Comparison of ENCODE assay signal across 29 cellular contexts in the genomic region with DNA sequence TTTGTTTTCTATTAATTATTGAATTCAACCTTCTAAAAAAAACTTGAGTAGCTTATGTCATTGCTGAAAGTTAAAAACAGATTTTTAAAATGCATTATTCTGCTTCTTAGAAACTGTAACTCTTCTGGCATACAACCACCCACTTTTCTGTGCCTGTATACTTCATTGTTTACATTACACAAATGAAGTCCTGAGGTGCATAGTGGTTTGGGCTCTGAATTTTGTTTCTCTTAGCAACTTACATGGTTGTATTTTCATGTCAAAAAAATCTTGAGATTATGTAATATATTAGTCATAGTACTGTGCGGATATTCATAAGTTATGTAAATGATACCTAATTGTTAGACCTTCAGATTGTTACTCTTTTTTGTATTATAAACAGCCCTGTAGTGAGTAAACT.
"Had no signal": no experiment of that assay in that cellular context is flagged by ENCODE, and none has a peak within 500 bp of the region (broad histone marks: within the 10 kb centered on the region; RNA-seq: fewer than 3 reads in every experiment).

No MANE protein-coding gene starts in this region.

- H3K27me3 ChIP-seq: body of pancreas, breast epithelium, Peyer's patch had no signal

- H3K4me3 ChIP-seq: body of pancreas, breast epithelium, Peyer's patch had no signal

- H3K27ac ChIP-seq: body of pancreas, breast epithelium, KMS-11, Peyer's patch, WERI-Rb-1 had no signal

- ATAC-seq: activated CD8-positive, alpha-beta T cell treated with anti-CD3 and anti-CD28 coated beads for 36 hours; activated naive CD8-positive, alpha-beta T cell treated with anti-CD3 and anti-CD28 coated beads, Interleukin-2, amount 50 U/mL, for 24 hours; body of pancreas had no signal

- H3K4me1 ChIP-seq: breast epithelium, Peyer's patch had no signal

- H3K9ac ChIP-seq: KMS-11 had no signal

- DNase-seq: activated CD4-positive, alpha-beta T cell treated with anti-CD3 and anti-CD28 coated beads for 1 hour; activated CD4-positive, alpha-beta T cell treated with anti-CD3 and anti-CD28 coated beads, Interleukin-2, amount 10 ng/mL, durations not matched to agents 24 days and 14 days; activated CD4-positive, alpha-beta T cell treated with anti-CD3 and anti-CD28 coated beads, Interleukin-2, amount 50 U/mL, for 4 hours; activated CD4-positive, CD25-positive, alpha-beta regulatory T cell; activated CD8-positive, alpha-beta T cell treated with anti-CD3 and anti-CD28 coated beads for 36 hours; activated gamma-delta T cell; activated naive CD4-positive, alpha-beta T cell treated with Interleukin-2 at 50 U/mL for 16 hours; activated naive CD8-positive, alpha-beta T cell treated with anti-CD3 and anti-CD28 coated beads, Interleukin-2, amount 50 U/mL, for 24 hours; activated T-cell treated with anti-CD3 and anti-CD28 coated beads, Interleukin-2, amount 50 U/mL, for 24 hours; amygdala; body of pancreas; central memory CD4-positive, alpha-beta T cell; MM.1S; MV-4-11; NCI-H1092; NCI-H1436 treated with DMSO at 0.1 percent for 48 hours; NCI-H1694 treated with DMSO at 0.1 percent for 48 hours; NCI-H2029; NCI-H345; NCI-H524 treated with DMSO at 0.1 percent for 48 hours; Peyer's patch; RPMI8226; SIG-M5; SW 1271; T-helper 1 cell; T1000; WERI-Rb-1 had no signal

- H3K9me3 ChIP-seq: body of pancreas, breast epithelium, Peyer's patch had no signal

- H3K4me2 ChIP-seq: KMS-11 had no signal
